22 cellular contexts compared by ENCODE assay signal in the genomic region with DNA sequence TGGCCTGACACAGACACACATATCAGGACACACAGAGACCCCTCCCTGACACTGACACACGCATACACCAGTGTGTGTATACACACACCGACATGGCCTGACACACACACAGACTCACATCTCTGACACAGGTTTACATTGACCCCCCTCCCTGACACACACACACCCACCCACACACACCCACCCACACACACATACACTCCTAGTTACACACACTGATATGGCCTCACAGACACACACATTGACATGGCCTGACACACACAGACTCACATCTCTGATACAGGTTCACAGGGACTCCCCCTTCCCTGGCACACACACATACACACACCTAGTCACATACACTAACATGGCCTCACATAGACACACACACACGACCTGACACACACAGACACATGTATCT. TPM values are rescaled to one million over a fixed set of nuclear protein-coding genes. Genes with fewer than 3 reads are reported as not detected.
A peak's percentile ranks its signal among the peaks of the same experiment; 100 is the strongest.
DNase-seq lines count a peak whose midpoint lies in the region; ATAC-seq and TF ChIP-seq lines count a peak whose summit lies in the region.
"Had no signal": no experiment of that assay in that cellular context is flagged by ENCODE, and none has a peak within 500 bp of the region (broad histone marks: within the 10 kb centered on the region; RNA-seq: fewer than 3 reads in every experiment).

No MANE protein-coding gene starts in this region.

- no peak for TF ChIP-seq POLR2A in spleen (IDR thresholded peaks at IDR 0.05)

- H3K36me3 Mint-ChIP-seq in endothelial cell (ENCODE audit: low read depth, unreplicated experiment) = no peaks in the 10 kb centered on the region
- no peaks in the 10 kb centered on the region for H3K36me3 Mint-ChIP-seq in neural progenitor cell

- peaks cover 2% of the 10 kb centered on the region; the same call in 1 of the 2 replicates for H3K27me3 ChIP-seq in BLaER1
- peaks cover 98% of the 10 kb centered on the region for H3K27me3 ChIP-seq in neural progenitor cell
- H3K27me3 ChIP-seq in spleen (replicated peaks in 1 of 7) = peaks cover 0 to 14% (median 0%) of the 10 kb centered on the region in 7 donors

- H3K27ac Mint-ChIP-seq in endothelial cell (ENCODE audit: unreplicated experiment) (no peak overlapping the region), neural progenitor cell (no peak overlapping the region)

- H3K9me3 Mint-ChIP-seq in endothelial cell (ENCODE audit: unreplicated experiment) (no peaks in the 10 kb centered on the region), neural progenitor cell (peaks cover 9% of the 10 kb centered on the region)

- POLR2A ChIA-PET in RWPE1 (lab: Yijun Ruan, JAX; ENCODE audit: low non-redundant PET) = no interaction called here

- H3K4me2 ChIP-seq in BLaER1 = peak overlapping the region; percentile 30
- no peak overlapping the region for H3K4me2 ChIP-seq in neural progenitor cell

- CTCF ChIA-PET in RWPE1 (lab: Yijun Ruan, JAX) = no interaction called here

- H3K9me3 ChIP-seq in BLaER1 = peaks cover 3% of the 10 kb centered on the region; the same call in 1 of the 2 replicates
- H3K9me3 ChIP-seq in neural progenitor cell (ENCODE audit: low read depth) = no peaks in the 10 kb centered on the region
- no peaks in the 10 kb centered on the region for H3K9me3 ChIP-seq in spleen

- H3K27me3 Mint-ChIP-seq in endothelial cell (ENCODE audit: unreplicated experiment) (peaks cover 21% of the 10 kb centered on the region), neural progenitor cell (ENCODE audit: insufficient read depth, low read depth) (peaks cover 46% of the 10 kb centered on the region)

- H3K4me1 ChIP-seq in BLaER1 = peaks cover 59% of the 10 kb centered on the region
- H3K4me1 ChIP-seq in neural progenitor cell = no peaks in the 10 kb centered on the region
- peaks cover 0 to 9% (median 6%) of the 10 kb centered on the region in 6 donors for H3K4me1 ChIP-seq in spleen

- H3K27ac ChIP-seq in BLaER1 = no peak overlapping the region
- peak overlapping the region; percentile 23 for H3K27ac ChIP-seq in RWPE1
- no peak overlapping the region for H3K27ac ChIP-seq in neural progenitor cell
- no peak overlapping the region for H3K27ac ChIP-seq in spleen

- H3K9ac ChIP-seq in BLaER1 (no peak overlapping the region), neural progenitor cell (no peak overlapping the region)

- intact Hi-C loops in spleen (cut with DNase I; ENCODE audit: low total_unique reads) = no loop called here

- H3K36me3 ChIP-seq in BLaER1 (no peaks in the 10 kb centered on the region), neural progenitor cell (no peaks in the 10 kb centered on the region), spleen (no peaks in the 10 kb centered on the region)

- H3K4me3 Mint-ChIP-seq in endothelial cell (ENCODE audit: unreplicated experiment) (peak overlapping the region; percentile 72), neural progenitor cell (peak overlapping the region; percentile 21)
- H3K4me3 Mint-ChIP-seq: CD14-positive monocyte had no signal

- TF ChIP-seq CTCF in RWPE1 (conservative IDR thresholded peaks at IDR 0.05; ENCODE audit: low read depth) (no peak), endothelial cell (IDR thresholded peaks at IDR 0.05; ENCODE audit: unreplicated experiment) (no peak), neural progenitor cell (IDR thresholded peaks at IDR 0.05) (no peak), spleen (IDR thresholded peaks at IDR 0.05 in 8 of 11, conservative IDR thresholded peaks at IDR 0.05 in 3 of 11) (no peak)

- no peak overlapping the region for H2AFZ ChIP-seq in neural progenitor cell (replicated peaks)

- WGBS in spleen, 5 donors = 64 to 83% (median 79%) methylated on average over 3 of the region's 3 CpGs

- H3K4me1 Mint-ChIP-seq in endothelial cell (ENCODE audit: unreplicated experiment) (peaks cover 10% of the 10 kb centered on the region), neural progenitor cell (peaks cover 18% of the 10 kb centered on the region)

- H3K79me2 ChIP-seq in neural progenitor cell (ENCODE audit: low read depth) = no peaks in the 10 kb centered on the region

- no peak for ATAC-seq in GM18868 (IDR thresholded peaks at IDR 0.05; ENCODE audit: unreplicated experiment)
- ATAC-seq: HepG2, Panc1 had no signal

- DNase-seq in RWPE1 (ENCODE audit: low spot score) (no peak), endothelial cell (ENCODE audit: low spot score) (no peak), neural progenitor cell (ENCODE audit: low spot score) (no peak), DMS79 treated with DMSO at 0.1 percent for 48 hours (lab: John Stamatoyannopoulos, UW) (no peak), spleen (no peak)
- DNase-seq: AML-193; EL; GF-D8; KG1; NCI-H1105; NCI-H146; NCI-H2029; NCI-H226; NCI-H510A treated with DMSO at 0.1 percent for 48 hours; NCI-H748 treated with DMSO at 0.1 percent for 48 hours; NK-92 treated with Interleukin-12 subunit alpha and Interleukin-12 subunit beta, amount 100 ng/mL, for 24 hours had no signal

- H3K4me3 ChIP-seq in BLaER1 (no peak overlapping the region), neural progenitor cell (no peak overlapping the region), spleen (no peak overlapping the region)

- peaks cover 6% of the 10 kb centered on the region for H3F3A ChIP-seq in neural progenitor cell (ENCODE audit: low read depth)

- H4K20me1 ChIP-seq in BLaER1 (no peaks in the 10 kb centered on the region), neural progenitor cell (ENCODE audit: low read depth) (peaks cover 18% of the 10 kb centered on the region)

RNA-seq across cellular contexts. Expression of a gene that starts 4.4 kb away (rescaled TPM):
- total RNA-seq in endothelial cell (ENCODE audit: unreplicated experiment) (9.9 TPM), neural progenitor cell (ENCODE audit: low replicate concordance) (0.06 TPM in 2 replicates), spleen (10 to 100 TPM; 12.3 to 41.4 (median 26.7) TPM)
- 1 to 10 TPM; 1.1 to 7.7 (median 1.5) TPM for polyA plus RNA-seq in spleen

RNA-seq across cellular contexts. Expression of a gene that starts 21.5 kb away (rescaled TPM):
- total RNA-seq in endothelial cell (ENCODE audit: unreplicated experiment) (0.69 TPM), neural progenitor cell (ENCODE audit: low replicate concordance) (0.06 and 0.07 TPM in 2 replicates), spleen (not detected)
- not detected for polyA plus RNA-seq in spleen
- total RNA-seq: HepG2 had no signal
- polyA plus RNA-seq: AG04450, CD14-positive monocyte had no signal

RNA-seq across cellular contexts. Expression of a gene that starts 33.8 kb away (rescaled TPM):
- 20.8 TPM for total RNA-seq in endothelial cell (ENCODE audit: unreplicated experiment)
- 17.1 and 42.2 TPM in 2 replicates for total RNA-seq in neural progenitor cell (ENCODE audit: low replicate concordance)
- 10 to 100 TPM; 12.8 to 33.4 (median 15.8) TPM for total RNA-seq in spleen
- polyA plus RNA-seq in spleen = 10 to 100 TPM; 39.7 to 47.9 (median 40.8) TPM

RNA-seq across cellular contexts. Expression of a gene that starts 45.2 kb away (rescaled TPM):
- total RNA-seq in endothelial cell (ENCODE audit: unreplicated experiment) (44.7 TPM), neural progenitor cell (ENCODE audit: low replicate concordance) (37.7 and 54.9 TPM in 2 replicates), spleen (100 to 1,000 TPM in 1 of 7 donors, 10 to 100 TPM in 6; 80.4 to 109 (median 90.8) TPM)
- 100 to 1,000 TPM in 2 of 3 donors, 10 to 100 TPM in 1; 88.6 to 134 (median 115) TPM for polyA plus RNA-seq in spleen

RNA-seq across cellular contexts. Expression of a gene that starts 52.4 kb away (rescaled TPM):
- 963 TPM for total RNA-seq in endothelial cell (ENCODE audit: unreplicated experiment)
- 437 and 569 TPM in 2 replicates for total RNA-seq in neural progenitor cell (ENCODE audit: low replicate concordance)
- 100 to 1,000 TPM; 306 to 828 (median 571) TPM for total RNA-seq in spleen
- polyA plus RNA-seq in spleen = 100 to 1,000 TPM; 150 to 194 (median 193) TPM

Comparison
In these comparisons a context has a peak if more than half of its experiments do, and no peak if none do; other contexts are left out.
1. RNA of a gene that starts 4.4 kb away (total RNA-seq): 12.3 to 41.4 TPM in spleen and 9.9 TPM in endothelial cell (single experiment); 0.06 TPM in neural progenitor cell; every median in the first group is over 10 times any median in the second.